1 cellular context compared by ENCODE assay signal in the genomic region with DNA sequence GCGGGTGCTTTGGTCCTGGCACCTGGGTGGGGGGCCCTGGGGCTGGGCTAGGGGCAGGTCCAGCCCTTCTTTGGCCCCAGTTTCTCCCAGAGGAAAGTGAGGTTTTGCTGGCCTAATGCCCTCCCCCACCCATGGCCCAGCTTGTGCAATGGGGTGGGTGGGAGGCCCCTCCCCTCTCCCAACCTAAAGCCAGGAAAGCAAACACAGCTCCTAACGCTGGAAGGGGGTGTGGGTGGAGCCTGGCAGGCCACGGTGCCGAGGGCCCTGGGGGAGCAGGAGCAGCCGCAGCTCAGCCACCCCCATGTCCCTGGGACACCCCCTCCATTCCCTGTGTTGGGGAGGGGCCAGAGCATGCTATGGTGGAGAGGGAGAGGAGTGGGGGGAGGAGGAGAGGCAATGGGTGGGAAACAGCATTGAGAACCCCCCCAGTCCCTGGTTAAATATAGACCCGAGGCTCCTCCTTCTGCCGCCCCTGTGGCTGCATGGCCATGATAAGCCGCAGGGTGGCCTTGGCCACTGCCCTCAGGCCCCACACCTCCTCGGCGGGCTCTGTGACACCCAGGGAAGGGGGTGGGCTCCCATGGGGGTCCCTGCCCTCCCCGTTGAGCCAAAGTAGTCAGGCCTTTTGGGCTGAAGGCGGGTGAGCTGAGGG.
TF ChIP-seq lines count a peak whose summit lies in the region.

No MANE protein-coding gene starts in this region.

TF ChIP-seq in H1, 55 proteins besides CTCF, POLR2A, EP300 and RAD21:
- TF ChIP-seq, protein P1, sequence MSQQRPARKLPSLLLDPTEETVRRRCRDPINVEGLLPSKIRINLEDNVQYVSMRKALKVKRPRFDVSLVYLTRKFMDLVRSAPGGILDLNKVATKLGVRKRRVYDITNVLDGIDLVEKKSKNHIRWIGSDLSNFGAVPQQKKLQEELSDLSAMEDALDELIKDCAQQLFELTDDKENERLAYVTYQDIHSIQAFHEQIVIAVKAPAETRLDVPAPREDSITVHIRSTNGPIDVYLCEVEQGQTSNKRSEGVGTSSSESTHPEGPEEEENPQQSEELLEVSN (IDR thresholded peaks at IDR 0.05): no peak
- TF ChIP-seq TEAD4 (IDR thresholded peaks at IDR 0.05; ENCODE audit: low read depth, low read length) (no peak), NANOG (IDR thresholded peaks at IDR 0.05; ENCODE audit: insufficient read depth, low read depth, low read length, poor library complexity, severe bottlenecking) (no peak), USF2 (IDR thresholded peaks at IDR 0.05; ENCODE audit: low read length) (no peak), TCF12 (IDR thresholded peaks at IDR 0.05; ENCODE audit: low read depth, low read length) (no peak), SP1 (IDR thresholded peaks at IDR 0.05; ENCODE audit: low read depth, low read length) (no peak), KDM4A (IDR thresholded peaks at IDR 0.05; ENCODE audit: low read depth, low read length, severe bottlenecking) (no peak), NRF1 (IDR thresholded peaks at IDR 0.05; ENCODE audit: low read depth, low read length) (no peak)
